In genomic region chr19:47227347-47228167, GRCh38 we compare ENCODE assay signal across 1 cellular context.
A peak's percentile ranks its signal among the peaks of the same experiment; 100 is the strongest.
TF ChIP-seq lines count a peak whose summit lies in the region.

No MANE protein-coding gene starts in this region.

TF ChIP-seq in HepG2, 621 proteins besides CTCF, POLR2A, EP300 and RAD21 (continued from another document and continues in another):
- peak; percentile 63; the same call in 1 of the 2 replicates for TF ChIP-seq ZNF605 (CRISPR knock-in tag; IDR thresholded peaks at IDR 0.05)
- peak; percentile 55; the same call in 1 of the 2 replicates for TF ChIP-seq ZNF564 (CRISPR knock-in tag; IDR thresholded peaks at IDR 0.05)
- TF ChIP-seq PHF5A (CRISPR knock-in tag; IDR thresholded peaks at IDR 0.05; ENCODE audit: low read depth, unreplicated experiment) = no peak
- TF ChIP-seq RFXAP (CRISPR knock-in tag; IDR thresholded peaks at IDR 0.05; ENCODE audit: borderline replicate concordance) = no peak
- no peak for TF ChIP-seq ZSCAN9 (CRISPR knock-in tag; IDR thresholded peaks at IDR 0.05; ENCODE audit: borderline replicate concordance)
- no peak for TF ChIP-seq CENPT (CRISPR knock-in tag; IDR thresholded peaks at IDR 0.05; ENCODE audit: low read depth)
- TF ChIP-seq SMARCE1 (IDR thresholded peaks at IDR 0.05; ENCODE audit: borderline replicate concordance) = no peak
- no peak for TF ChIP-seq HNRNPLL (IDR thresholded peaks at IDR 0.05; ENCODE audit: low read depth, low read length, poor library complexity, severe bottlenecking)
- TF ChIP-seq ZFP36L1 (CRISPR knock-in tag; IDR thresholded peaks at IDR 0.05) = no peak
- 0 out of 2 replicates have a peak, but pooled peaks have one; percentile 12 for TF ChIP-seq SNAPC2 (CRISPR knock-in tag; IDR thresholded peaks at IDR 0.05)
- TF ChIP-seq ZNF703 (CRISPR knock-in tag; IDR thresholded peaks at IDR 0.05; ENCODE audit: borderline replicate concordance) = no peak
- no peak for TF ChIP-seq ZNF142 (CRISPR knock-in tag; IDR thresholded peaks at IDR 0.05)
- no peak for TF ChIP-seq ZNF562 (CRISPR knock-in tag; IDR thresholded peaks at IDR 0.05; ENCODE audit: borderline replicate concordance)
- peak; percentile 99 for TF ChIP-seq ZMYM3 (CRISPR knock-in tag; IDR thresholded peaks at IDR 0.05)
- no peak for TF ChIP-seq REXO4 (CRISPR knock-in tag; IDR thresholded peaks at IDR 0.05; ENCODE audit: borderline replicate concordance)
- no peak for TF ChIP-seq TFE3 (CRISPR knock-in tag; IDR thresholded peaks at IDR 0.05)
- TF ChIP-seq MEIS2 (CRISPR knock-in tag; IDR thresholded peaks at IDR 0.05) = no peak
- TF ChIP-seq EEA1 (CRISPR knock-in tag; IDR thresholded peaks at IDR 0.05; ENCODE audit: borderline replicate concordance) = no peak
- TF ChIP-seq NCOA2 (CRISPR knock-in tag; IDR thresholded peaks at IDR 0.05) = peak; percentile 48; the same call in 1 of the 2 replicates
- TF ChIP-seq MTA1 (CRISPR knock-in tag; IDR thresholded peaks at IDR 0.05; ENCODE audit: borderline replicate concordance) = peak; percentile 12; the same call in 1 of the 2 replicates
- TF ChIP-seq POLR2AphosphoS5 (IDR thresholded peaks at IDR 0.05; ENCODE audit: low read depth, low read length) = 0 out of 2 replicates have a peak, but pooled peaks have one; percentile 21
- no peak for TF ChIP-seq HNRNPUL1 (IDR thresholded peaks at IDR 0.05; ENCODE audit: low read depth, low read length)
- TF ChIP-seq SATB2 (CRISPR knock-in tag; IDR thresholded peaks at IDR 0.05) = no peak
- no peak for TF ChIP-seq RFX1 (IDR thresholded peaks at IDR 0.05)
- no peak for TF ChIP-seq TCF7 (IDR thresholded peaks at IDR 0.05; ENCODE audit: low read depth)
- TF ChIP-seq ZNF512 (CRISPR knock-in tag; IDR thresholded peaks at IDR 0.05) = no peak
- peak; percentile 49 for TF ChIP-seq TEAD3 (CRISPR knock-in tag; optimal IDR thresholded peaks at IDR 0.05; ENCODE audit: borderline replicate concordance)
- TF ChIP-seq TRAFD1 (CRISPR knock-in tag; IDR thresholded peaks at IDR 0.05; ENCODE audit: borderline replicate concordance) = no peak
- TF ChIP-seq HES4 (CRISPR knock-in tag; IDR thresholded peaks at IDR 0.05; ENCODE audit: borderline replicate concordance) = no peak
- TF ChIP-seq HMGXB3 (CRISPR knock-in tag; IDR thresholded peaks at IDR 0.05; ENCODE audit: borderline replicate concordance) = peak; percentile 6; the same call in 1 of the 2 replicates
- peak; percentile 54; the same call in 1 of the 2 replicates for TF ChIP-seq TFAP4 (IDR thresholded peaks at IDR 0.05; ENCODE audit: borderline replicate concordance, low read depth)
- TF ChIP-seq AKAP8 (CRISPR knock-in tag; IDR thresholded peaks at IDR 0.05) = no peak; the same call in 1 of the 2 replicates
- TF ChIP-seq CHCHD3 (CRISPR knock-in tag; IDR thresholded peaks at IDR 0.05) = no peak
- no peak for TF ChIP-seq ZNF570 (CRISPR knock-in tag; IDR thresholded peaks at IDR 0.05; ENCODE audit: borderline replicate concordance)
- TF ChIP-seq HOXA5 (CRISPR knock-in tag; IDR thresholded peaks at IDR 0.05) = no peak
- TF ChIP-seq NKX3-1 (CRISPR knock-in tag; IDR thresholded peaks at IDR 0.05) = peak; percentile 34; the same call in 1 of the 2 replicates
- TF ChIP-seq PCBP1 (IDR thresholded peaks at IDR 0.05; ENCODE audit: borderline replicate concordance, low read depth, low read length) = peak; percentile 77; the same call in 1 of the 2 replicates
- no peak for TF ChIP-seq ZNF12 (CRISPR knock-in tag; IDR thresholded peaks at IDR 0.05)
- TF ChIP-seq SIN3A (IDR thresholded peaks at IDR 0.05; ENCODE audit: borderline replicate concordance, low read depth, low read length) = peak; percentile 40; the same call in 1 of the 2 replicates
- TF ChIP-seq MED1 (CRISPR knock-in tag; IDR thresholded peaks at IDR 0.05) = peak; percentile 52; the same call in 1 of the 2 replicates
- no peak; the same call in 1 of the 2 replicates for TF ChIP-seq ZNF275 (CRISPR knock-in tag; IDR thresholded peaks at IDR 0.05; ENCODE audit: borderline replicate concordance)
- TF ChIP-seq POGZ (CRISPR knock-in tag; IDR thresholded peaks at IDR 0.05) = no peak
- no peak for TF ChIP-seq ARNTL (CRISPR knock-in tag; IDR thresholded peaks at IDR 0.05)
- TF ChIP-seq SNAI1 (CRISPR knock-in tag; IDR thresholded peaks at IDR 0.05; ENCODE audit: borderline replicate concordance) = no peak
- no peak for TF ChIP-seq MXD1 (CRISPR knock-in tag; IDR thresholded peaks at IDR 0.05)
- TF ChIP-seq WIZ (CRISPR knock-in tag; IDR thresholded peaks at IDR 0.05) = no peak
